In genomic region chr4:152957437-152958185, GRCh38 we compare ENCODE assay signal across 13 cellular contexts. TPM values are rescaled to one million over a fixed set of nuclear protein-coding genes. Genes with fewer than 3 reads are reported as not detected.
DNase-seq lines count a peak whose midpoint lies in the region; ATAC-seq and TF ChIP-seq lines count a peak whose summit lies in the region.
"Had no signal": no experiment of that assay in that cellular context is flagged by ENCODE, and none has a peak within 500 bp of the region (broad histone marks: within the 10 kb centered on the region; RNA-seq: fewer than 3 reads in every experiment).

No MANE protein-coding gene starts in this region.

- no peaks in the 10 kb centered on the region for H3K36me3 ChIP-seq in cardiac muscle cell
- H3K36me3 ChIP-seq in naive thymus-derived CD4-positive, alpha-beta T cell (ENCODE audit: control insufficient read depth in 2 of 3, insufficient read depth in 3 of 3, low read length in 3 of 3) = no peaks in the 10 kb centered on the region

- H3K36me3 Mint-ChIP-seq in naive thymus-derived CD4-positive, alpha-beta T cell = no peaks in the 10 kb centered on the region
- H3K36me3 Mint-ChIP-seq: activated naive CD4-positive, alpha-beta T cell treated with anti-CD3 and anti-CD28 coated beads, Interleukin-2, amount 50 U/mL, for 24 hours had no signal

- POLR2A ChIA-PET in naive thymus-derived CD4-positive, alpha-beta T cell (lab: Charles Lee) = no interaction called here

- no peaks in the 10 kb centered on the region for H3K9me3 Mint-ChIP-seq in naive thymus-derived CD4-positive, alpha-beta T cell
- H3K9me3 Mint-ChIP-seq: activated naive CD4-positive, alpha-beta T cell treated with anti-CD3 and anti-CD28 coated beads, Interleukin-2, amount 50 U/mL, for 24 hours had no signal

- H3K4me1 ChIP-seq in cardiac muscle cell (ENCODE audit: low read depth) = peaks cover 28% of the 10 kb centered on the region
- H3K4me1 ChIP-seq in naive thymus-derived CD4-positive, alpha-beta T cell (ENCODE audit: control insufficient read depth in 2 of 2, insufficient read depth in 2 of 2, low read length in 2 of 2) = no peaks in the 10 kb centered on the region

- H3K4me3 Mint-ChIP-seq in naive thymus-derived CD4-positive, alpha-beta T cell = no peak overlapping the region
- H3K4me3 Mint-ChIP-seq: activated naive CD4-positive, alpha-beta T cell treated with anti-CD3 and anti-CD28 coated beads, Interleukin-2, amount 50 U/mL, for 24 hours had no signal

- peak; percentile 13 for DNase-seq in COLO668 (lab: John Stamatoyannopoulos, UW; ENCODE audit: unreplicated experiment)
- peak; percentile 35 for DNase-seq in SW480 (ENCODE audit: low spot score)
- peak; percentile 57 to 85 for DNase-seq in cardiac muscle cell (ENCODE audit: low read depth in 1 of 2, low spot score in 1 of 2)
- DNase-seq in naive thymus-derived CD4-positive, alpha-beta T cell = no peak
- DNase-seq in NCI-H2029 (lab: John Stamatoyannopoulos, UW) = no peak
- DNase-seq in DMS 273 treated with DMSO at 0.1 percent for 48 hours (lab: John Stamatoyannopoulos, UW) = no peak
- no peak for DNase-seq in 8988T
- no peak for DNase-seq in GM03348 (ENCODE audit: low spot score)
- DNase-seq: NCI-H1417 treated with DMSO at 0.1 percent for 48 hours had no signal

- intact Hi-C loops in naive thymus-derived CD4-positive, alpha-beta T cell (cut with micrococcal nuclease) = no loop called here

- TF ChIP-seq CTCF in cardiac muscle cell (IDR thresholded peaks at IDR 0.05; ENCODE audit: low read depth, low read length) = peak; percentile 15

- H3K9me3 ChIP-seq in cardiac muscle cell (ENCODE audit: low read depth) = no peaks in the 10 kb centered on the region
- H3K9me3 ChIP-seq in naive thymus-derived CD4-positive, alpha-beta T cell (ENCODE audit: control insufficient read depth in 2 of 3, low read length in 3 of 3) = no peaks in the 10 kb centered on the region

- peaks cover 0 to 8% (median 0%) of the 10 kb centered on the region in 7 donors for H3K4me1 Mint-ChIP-seq in naive thymus-derived CD4-positive, alpha-beta T cell
- H3K4me1 Mint-ChIP-seq: activated naive CD4-positive, alpha-beta T cell treated with anti-CD3 and anti-CD28 coated beads, Interleukin-2, amount 50 U/mL, for 24 hours had no signal

- peak; percentile 37 for ATAC-seq in naive thymus-derived CD4-positive, alpha-beta T cell
- ATAC-seq: activated CD4-positive, CD25-positive, alpha-beta regulatory T cell treated with anti-CD3 and anti-CD28 coated beads, Interleukin-2, amount 50 U/mL, for 24 hours; Panc1 had no signal

- H3K27ac Mint-ChIP-seq in naive thymus-derived CD4-positive, alpha-beta T cell = no peak overlapping the region
- H3K27ac Mint-ChIP-seq: activated naive CD4-positive, alpha-beta T cell treated with anti-CD3 and anti-CD28 coated beads, Interleukin-2, amount 50 U/mL, for 24 hours had no signal

- H3K27me3 Mint-ChIP-seq in naive thymus-derived CD4-positive, alpha-beta T cell = peaks cover 0 to 31% (median 3%) of the 10 kb centered on the region in 5 donors
- H3K27me3 Mint-ChIP-seq: activated naive CD4-positive, alpha-beta T cell treated with anti-CD3 and anti-CD28 coated beads, Interleukin-2, amount 50 U/mL, for 24 hours had no signal

- peak overlapping the region; percentile 26 for H3K27ac ChIP-seq in cardiac muscle cell
- no peak overlapping the region for H3K27ac ChIP-seq in naive thymus-derived CD4-positive, alpha-beta T cell (ENCODE audit: low read depth, low read length)

- H3K4me3 ChIP-seq in cardiac muscle cell = no peak overlapping the region
- H3K4me3 ChIP-seq in naive thymus-derived CD4-positive, alpha-beta T cell (ENCODE audit: low read length) = no peak overlapping the region
- H3K4me3 ChIP-seq: skin epidermis had no signal

- H3K27me3 ChIP-seq in cardiac muscle cell = peaks cover 58% of the 10 kb centered on the region
- H3K27me3 ChIP-seq in naive thymus-derived CD4-positive, alpha-beta T cell (ENCODE audit: control insufficient read depth in 2 of 2, insufficient read depth in 2 of 2, low read length in 2 of 2) = no peaks in the 10 kb centered on the region

- CTCF ChIA-PET in naive thymus-derived CD4-positive, alpha-beta T cell (lab: Charles Lee) = no interaction called here

RNA-seq across cellular contexts. Expression of gene FHDC1, which starts 21.5 kb away (rescaled TPM):
- total RNA-seq in cardiac muscle cell = 0.18 and 0.25 TPM in 2 replicates
- polyA plus RNA-seq in cardiac muscle cell = 0.04 TPM in 1 of 2 replicates, not detected in the other
- total RNA-seq in naive thymus-derived CD4-positive, alpha-beta T cell = under 1 TPM; 0.05 to 0.19 (median 0.10) TPM
- under 1 TPM in 1 of 2 donors, not detected in 1; 0.04 TPM for polyA plus RNA-seq in naive thymus-derived CD4-positive, alpha-beta T cell

Comparison
In these comparisons a context has a peak if more than half of its experiments do, and no peak if none do; other contexts are left out.
1. DNase-seq: peak in COLO668 (single experiment), SW480 (single experiment) and cardiac muscle cell (2 of 2); none in naive thymus-derived CD4-positive, alpha-beta T cell (0 of 9), NCI-H2029 (single experiment), DMS 273 treated with DMSO at 0.1 percent for 48 hours (single experiment), 8988T (single experiment) and GM03348 (single experiment).